ENCODE assay signal across 14 cellular contexts in genomic region chrX:38233891-38234807, GRCh38. TPM values are rescaled to one million over a fixed set of nuclear protein-coding genes. Genes with fewer than 3 reads are reported as not detected.
A peak's percentile ranks its signal among the peaks of the same experiment; 100 is the strongest.
DNase-seq lines count a peak whose midpoint lies in the region; ATAC-seq, FAIRE-seq and TF ChIP-seq lines count a peak whose summit lies in the region.
"Had no signal": no experiment of that assay in that cellular context is flagged by ENCODE, and none has a peak within 500 bp of the region (broad histone marks: within the 10 kb centered on the region; RNA-seq: fewer than 3 reads in every experiment).

No MANE protein-coding gene starts in this region.

- no peaks in the 10 kb centered on the region for H3K27me3 Mint-ChIP-seq in astrocyte (ENCODE audit: low read depth, unreplicated experiment)
- H3K27me3 Mint-ChIP-seq: activated CD4-positive, alpha-beta T cell treated with anti-CD3 and anti-CD28 coated beads, Interleukin-2, amount 10 ng/mL, durations not matched to agents 24 days and 14 days had no signal

- H3K9me3 ChIP-seq in astrocyte (ENCODE audit: insufficient read depth, low read depth, low read length) = no peaks in the 10 kb centered on the region
- H3K9me3 ChIP-seq in left ventricle myocardium inferior (replicated peaks) = no peaks in the 10 kb centered on the region
- no peaks in the 10 kb centered on the region for H3K9me3 ChIP-seq in gastrocnemius medialis
- H3K9me3 ChIP-seq: tibial nerve had no signal

- peak; percentile 92 for FAIRE-seq in astrocyte (lab: Jason Lieb, UNC)

- in situ Hi-C loops in gastrocnemius medialis (cut with MboI; ENCODE audit: low sequenced_read_pairs in 4 of 4) = no loop called here

- no peaks in the 10 kb centered on the region for H3K79me2 ChIP-seq in astrocyte (ENCODE audit: insufficient read depth, low read length)

- ATAC-seq in gastrocnemius medialis = peak; percentile 52 to 82

- peak overlapping the region; percentile 17 for H3K4me3 Mint-ChIP-seq in astrocyte (ENCODE audit: unreplicated experiment)
- H3K4me3 Mint-ChIP-seq: activated CD4-positive, alpha-beta T cell treated with anti-CD3 and anti-CD28 coated beads, Interleukin-2, amount 10 ng/mL, durations not matched to agents 24 days and 14 days had no signal

- H3K36me3 ChIP-seq in astrocyte (ENCODE audit: insufficient read depth, low read length) (no peaks in the 10 kb centered on the region), left ventricle myocardium inferior (no peaks in the 10 kb centered on the region), gastrocnemius medialis (no peaks in the 10 kb centered on the region)
- H3K36me3 ChIP-seq: breast epithelium, tibial nerve had no signal

- intact Hi-C loops in left ventricle myocardium inferior (cut with micrococcal nuclease) (no loop called here), gastrocnemius medialis (cut with DNase I; ENCODE audit: low total_unique reads) (no loop called here)

- H3K9me3 Mint-ChIP-seq in astrocyte (ENCODE audit: unreplicated experiment) = peaks cover 3% of the 10 kb centered on the region
- H3K9me3 Mint-ChIP-seq: activated CD4-positive, alpha-beta T cell treated with anti-CD3 and anti-CD28 coated beads, Interleukin-2, amount 10 ng/mL, durations not matched to agents 24 days and 14 days had no signal

- DNase-seq in GM03348 (ENCODE audit: low spot score) (peak; percentile 47), astrocyte (ENCODE audit: low read depth) (peak; percentile 82), left ventricle myocardium inferior (no peak), gastrocnemius medialis (peak in 1 of 2 donors; percentile 26), MV-4-11 (lab: John Stamatoyannopoulos, UW) (no peak), NCI-H2171 treated with DMSO at 0.1 percent for 48 hours (lab: John Stamatoyannopoulos, UW) (no peak), NCI-H1417 treated with DMSO at 0.1 percent for 48 hours (lab: John Stamatoyannopoulos, UW) (no peak)
- no peak for DNase-seq in activated CD8-positive, alpha-beta memory T cell treated with anti-CD3 and anti-CD28 coated beads for 24 hours
- DNase-seq: activated CD4-positive, alpha-beta T cell treated with anti-CD3 and anti-CD28 coated beads, Interleukin-2, amount 10 ng/mL, durations not matched to agents 24 days and 14 days; NCI-H1436; RPMI8226; stimulated activated CD4-positive, alpha-beta T cell treated with anti-CD3 and anti-CD28 coated beads, Interleukin-15, amount 100 ng/mL, for 24 hours had no signal

- H3K9ac ChIP-seq in astrocyte (ENCODE audit: low read length) = no peak overlapping the region

- no peaks in the 10 kb centered on the region for H4K20me1 ChIP-seq in astrocyte (ENCODE audit: insufficient read depth, low read length)

- no peak for TF ChIP-seq CTCF in astrocyte (IDR thresholded peaks at IDR 0.05; ENCODE audit: insufficient read depth, low read depth, low read length)
- TF ChIP-seq CTCF in left ventricle myocardium inferior (IDR thresholded peaks at IDR 0.05; ENCODE audit: borderline replicate concordance) = no peak
- TF ChIP-seq CTCF in gastrocnemius medialis (IDR thresholded peaks at IDR 0.05 in 4 of 5, conservative IDR thresholded peaks at IDR 0.05 in 1 of 5) = no peak

- no peaks in the 10 kb centered on the region for H3K27me3 ChIP-seq in astrocyte (ENCODE audit: insufficient read depth, low read length)
- H3K27me3 ChIP-seq in left ventricle myocardium inferior (ENCODE audit: low read depth) = no peaks in the 10 kb centered on the region
- H3K27me3 ChIP-seq in gastrocnemius medialis = no peaks in the 10 kb centered on the region
- H3K27me3 ChIP-seq: tibial nerve had no signal

- no peak overlapping the region for H2AFZ ChIP-seq in astrocyte (ENCODE audit: low read depth, low read length)

- H3K4me3 ChIP-seq in astrocyte (ENCODE audit: insufficient read depth, low read depth, low read length) = no peak overlapping the region
- H3K4me3 ChIP-seq in left ventricle myocardium inferior = no peak overlapping the region
- H3K4me3 ChIP-seq in gastrocnemius medialis = no peak overlapping the region
- H3K4me3 ChIP-seq: breast epithelium, tibial nerve had no signal

- H3K4me1 ChIP-seq in astrocyte (ENCODE audit: insufficient read depth, low read length) (peaks cover 10% of the 10 kb centered on the region), left ventricle myocardium inferior (peaks cover 12% of the 10 kb centered on the region), gastrocnemius medialis (no peaks in the 10 kb centered on the region)
- H3K4me1 ChIP-seq: breast epithelium had no signal

- H3K36me3 Mint-ChIP-seq in astrocyte (ENCODE audit: low read depth, unreplicated experiment) = no peaks in the 10 kb centered on the region

- no peak for TF ChIP-seq POLR2A in gastrocnemius medialis (IDR thresholded peaks at IDR 0.05)

- H3K27ac ChIP-seq in astrocyte (ENCODE audit: low read depth, low read length) = no peak overlapping the region
- H3K27ac ChIP-seq in left ventricle myocardium inferior (replicated peaks) = peak overlapping the region; percentile 59
- H3K27ac ChIP-seq in gastrocnemius medialis = no peak overlapping the region

- H3K4me2 ChIP-seq in astrocyte (ENCODE audit: low read length) = peak overlapping the region; percentile 55

- peak overlapping the region; percentile 38 for H3K27ac Mint-ChIP-seq in astrocyte (ENCODE audit: unreplicated experiment)
- H3K27ac Mint-ChIP-seq: activated CD4-positive, alpha-beta T cell treated with anti-CD3 and anti-CD28 coated beads, Interleukin-2, amount 10 ng/mL, durations not matched to agents 24 days and 14 days had no signal

- peaks cover 25% of the 10 kb centered on the region for H3K4me1 Mint-ChIP-seq in astrocyte (ENCODE audit: low read depth, unreplicated experiment)
- H3K4me1 Mint-ChIP-seq: activated CD4-positive, alpha-beta T cell treated with anti-CD3 and anti-CD28 coated beads, Interleukin-2, amount 10 ng/mL, durations not matched to agents 24 days and 14 days had no signal

RNA-seq across cellular contexts. Expression of gene SRPX, which starts 13.5 kb away (rescaled TPM):
- total RNA-seq in astrocyte (60.1 and 67.7 TPM in 2 replicates), left ventricle myocardium inferior (55.9 TPM), gastrocnemius medialis (10 to 100 TPM in 3 of 4 donors, 1 to 10 TPM in 1; 8.6 to 48.3 (median 36.6) TPM)
- total RNA-seq: activated CD4-positive, alpha-beta T cell treated with anti-CD3 and anti-CD28 coated beads, Interleukin-2, amount 10 ng/mL, durations not matched to agents 24 days and 14 days had no signal

Comparison
In these comparisons a context has a peak if more than half of its experiments do, and no peak if none do; other contexts are left out.
1. DNase-seq: peak in GM03348 (single experiment) and astrocyte (single experiment); none in left ventricle myocardium inferior (single experiment), MV-4-11 (single experiment), NCI-H2171 treated with DMSO at 0.1 percent for 48 hours (single experiment), NCI-H1417 treated with DMSO at 0.1 percent for 48 hours (single experiment) and activated CD8-positive, alpha-beta memory T cell treated with anti-CD3 and anti-CD28 coated beads for 24 hours (single experiment).